ENCODE assay signal across 17 cellular contexts in genomic region chrX:49139713-49140112, GRCh38.
"Had no signal": no experiment of that assay in that cellular context is flagged by ENCODE, and none has a peak within 500 bp of the region (broad histone marks: within the 10 kb centered on the region; RNA-seq: fewer than 3 reads in every experiment).

No MANE protein-coding gene starts in this region.

- DNase-seq: activated CD4-positive, alpha-beta T cell treated with anti-CD3 and anti-CD28 coated beads, Interleukin-2, amount 50 U/mL, for 1 hour; activated CD4-positive, CD25-positive, alpha-beta regulatory T cell treated with anti-CD3 and anti-CD28 coated beads, Interleukin-2, amount 50 U/mL, for 72 hours; activated CD8-positive, alpha-beta memory T cell treated with anti-CD3 and anti-CD28 coated beads, Interleukin-2, amount 50 U/mL, for 4 hours; activated naive CD4-positive, alpha-beta T cell treated with anti-CD3 and anti-CD28 coated beads for 36 hours; activated naive CD8-positive, alpha-beta T cell treated with anti-CD3 and anti-CD28 coated beads, Interleukin-2, amount 50 U/mL, for 24 hours; activated T-cell treated with anti-CD3 and anti-CD28 coated beads, Interleukin-2, amount 50 U/mL, for 4 hours; anterior cingulate cortex; central memory CD4-positive, alpha-beta T cell; colonic mucosa; head of caudate nucleus; kidney; left lung; midbrain; small intestine; stimulated activated CD4-positive, alpha-beta T cell treated with anti-CD3 and anti-CD28 coated beads, Interleukin-15, amount 100 ng/mL, for 24 hours; stimulated activated CD4-positive, alpha-beta T cell treated with anti-CD3 and anti-CD28 coated beads, Interleukin-2, amount 100 ng/mL, for 48 hours; T-helper 9 cell had no signal
